7 cellular contexts compared by ENCODE assay signal in the genomic region with DNA sequence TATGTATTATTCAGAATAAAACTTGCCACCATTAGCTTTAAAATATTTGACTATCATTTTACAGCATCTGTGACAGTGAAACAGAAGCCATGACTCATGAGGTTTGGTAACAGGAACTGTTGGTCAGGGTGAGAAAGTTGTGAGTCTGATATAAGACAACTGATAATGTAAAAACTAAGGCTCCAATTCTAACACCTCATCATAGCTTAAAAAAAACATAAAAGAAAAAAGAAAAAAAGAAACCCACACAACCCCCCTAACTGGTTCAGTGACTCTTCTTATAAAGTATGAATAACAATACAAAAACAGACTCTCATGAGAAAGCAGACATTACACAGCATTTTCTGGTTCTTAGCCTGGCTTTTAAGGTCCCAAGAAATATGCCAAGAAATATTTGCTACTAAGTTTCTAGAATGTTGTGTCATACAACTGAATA.
DNase-seq lines count a peak whose midpoint lies in the region; ATAC-seq and TF ChIP-seq lines count a peak whose summit lies in the region.

No MANE protein-coding gene starts in this region.

- H3K36me3 ChIP-seq in naive thymus-derived CD4-positive, alpha-beta T cell (ENCODE audit: control insufficient read depth in 2 of 3, insufficient read depth in 3 of 3, low read length in 3 of 3) = peaks cover 0 to 20% (median 0%) of the 10 kb centered on the region in 3 experiments

- peaks cover 8 to 32% of the 10 kb centered on the region in 2 donors for H3K4me1 ChIP-seq in naive thymus-derived CD4-positive, alpha-beta T cell (ENCODE audit: control insufficient read depth in 2 of 2, insufficient read depth in 2 of 2, low read length in 2 of 2)

- H3K9me3 Mint-ChIP-seq in activated CD8-positive, alpha-beta T cell treated with anti-CD3 and anti-CD28 coated beads for 36 hours = no peaks in the 10 kb centered on the region
- H3K9me3 Mint-ChIP-seq in naive thymus-derived CD4-positive, alpha-beta T cell = no peaks in the 10 kb centered on the region

- in situ Hi-C loops in GM13976 (cut with MboI; ENCODE audit: low sequenced_read_pairs, unreplicated experiment) = no loop called here

- H3K36me3 Mint-ChIP-seq in activated CD8-positive, alpha-beta T cell treated with anti-CD3 and anti-CD28 coated beads for 36 hours (ENCODE audit: low read depth) = peaks cover 68% of the 10 kb centered on the region
- H3K36me3 Mint-ChIP-seq in naive thymus-derived CD4-positive, alpha-beta T cell = peaks cover 12 to 56% (median 32%) of the 10 kb centered on the region in 5 donors

- H3K4me3 Mint-ChIP-seq in activated CD8-positive, alpha-beta T cell treated with anti-CD3 and anti-CD28 coated beads for 36 hours = no peak overlapping the region
- H3K4me3 Mint-ChIP-seq in naive thymus-derived CD4-positive, alpha-beta T cell = peak overlapping the region in 2 of 10 donors; percentile 1 to 5

- intact Hi-C loops in activated CD8-positive, alpha-beta T cell treated with anti-CD3 and anti-CD28 coated beads for 36 hours (cut with micrococcal nuclease) = no loop called here
- intact Hi-C loops in naive thymus-derived CD4-positive, alpha-beta T cell (cut with micrococcal nuclease) = loop anchor here in 1 of 2 donors (5.0 kb wide), 2 partner anchors 42 to 97 kb away; no protein-coding TSS in a partner anchor

- no peak overlapping the region for H3K4me3 ChIP-seq in naive thymus-derived CD4-positive, alpha-beta T cell (ENCODE audit: low read length)

- peaks cover 46% of the 10 kb centered on the region for H3K4me1 Mint-ChIP-seq in activated CD8-positive, alpha-beta T cell treated with anti-CD3 and anti-CD28 coated beads for 36 hours (ENCODE audit: low read depth)
- H3K4me1 Mint-ChIP-seq in naive thymus-derived CD4-positive, alpha-beta T cell = peaks cover 34 to 61% (median 49%) of the 10 kb centered on the region in 7 donors

- DNase-seq in GM13976 (ENCODE audit: low spot score) (peak; percentile 43), germinal center (ENCODE audit: low spot score) (no peak), NCI-H1417 (lab: John Stamatoyannopoulos, UW) (no peak)
- DNase-seq in activated CD8-positive, alpha-beta T cell treated with anti-CD3 and anti-CD28 coated beads for 36 hours = peak; percentile 41
- DNase-seq in naive thymus-derived CD4-positive, alpha-beta T cell = peak in 1 of 9 donors; percentile 1

- no peaks in the 10 kb centered on the region for H3K27me3 ChIP-seq in naive thymus-derived CD4-positive, alpha-beta T cell (ENCODE audit: control insufficient read depth in 2 of 2, insufficient read depth in 2 of 2, low read length in 2 of 2)

- H3K27me3 Mint-ChIP-seq in activated CD8-positive, alpha-beta T cell treated with anti-CD3 and anti-CD28 coated beads for 36 hours = no peaks in the 10 kb centered on the region
- peaks cover 0 to 16% (median 0%) of the 10 kb centered on the region in 5 donors for H3K27me3 Mint-ChIP-seq in naive thymus-derived CD4-positive, alpha-beta T cell

- POLR2A ChIA-PET in activated CD8-positive, alpha-beta T cell treated with anti-CD3 and anti-CD28 coated beads for 36 hours (lab: Charles Lee) = interaction anchor here (0.6 kb wide), 1 partner anchor 21 kb away, joined by 3 read pairs; no protein-coding TSS in a partner anchor
- POLR2A ChIA-PET in naive thymus-derived CD4-positive, alpha-beta T cell (lab: Charles Lee) = no interaction called here

- peak overlapping the region; percentile 32 for H3K27ac Mint-ChIP-seq in activated CD8-positive, alpha-beta T cell treated with anti-CD3 and anti-CD28 coated beads for 36 hours
- peak overlapping the region in 1 of 9 donors; percentile 23 for H3K27ac Mint-ChIP-seq in naive thymus-derived CD4-positive, alpha-beta T cell

- CTCF ChIA-PET in activated CD8-positive, alpha-beta T cell treated with anti-CD3 and anti-CD28 coated beads for 36 hours (lab: Charles Lee) = no interaction called here
- CTCF ChIA-PET in naive thymus-derived CD4-positive, alpha-beta T cell (lab: Charles Lee) = interaction anchor here (0.5 to 0.7 kb wide), 2 partner anchors 32 to 754 kb away, joined by 3 to 4 read pairs; no protein-coding TSS in a partner anchor

- ATAC-seq in GM21367 (IDR thresholded peaks at IDR 0.05; ENCODE audit: unreplicated experiment) = peak; percentile 78
- peak; percentile 85 for ATAC-seq in HG03571 (IDR thresholded peaks at IDR 0.05; ENCODE audit: unreplicated experiment)
- ATAC-seq in activated CD8-positive, alpha-beta T cell treated with anti-CD3 and anti-CD28 coated beads for 36 hours = peak; percentile 94
- peak; percentile 87 for ATAC-seq in naive thymus-derived CD4-positive, alpha-beta T cell

- H3K9me3 ChIP-seq in naive thymus-derived CD4-positive, alpha-beta T cell (ENCODE audit: control insufficient read depth in 2 of 3, low read length in 3 of 3) = no peaks in the 10 kb centered on the region

- H3K27ac ChIP-seq in naive thymus-derived CD4-positive, alpha-beta T cell (ENCODE audit: low read depth, low read length) = no peak overlapping the region

- TF ChIP-seq CTCF in GM13976 (IDR thresholded peaks at IDR 0.05; ENCODE audit: borderline replicate concordance, control extremely low read depth, extremely low read depth, insufficient read depth, missing control alignments) = no peak
- no peak for TF ChIP-seq CTCF in activated CD8-positive, alpha-beta T cell treated with anti-CD3 and anti-CD28 coated beads for 36 hours (IDR thresholded peaks at IDR 0.05)

Comparison
In these comparisons a context has a peak if more than half of its experiments do, and no peak if none do; other contexts are left out.
1. DNase-seq: peak in GM13976 (single experiment) and activated CD8-positive, alpha-beta T cell treated with anti-CD3 and anti-CD28 coated beads for 36 hours (single experiment); none in germinal center (single experiment) and NCI-H1417 (0 of 3).
2. Peak in every context shown above with its lines, with median percentiles within 50 percentile points of each other: ATAC-seq.